ENCODE assay signal across 12 cellular contexts in the genomic region with DNA sequence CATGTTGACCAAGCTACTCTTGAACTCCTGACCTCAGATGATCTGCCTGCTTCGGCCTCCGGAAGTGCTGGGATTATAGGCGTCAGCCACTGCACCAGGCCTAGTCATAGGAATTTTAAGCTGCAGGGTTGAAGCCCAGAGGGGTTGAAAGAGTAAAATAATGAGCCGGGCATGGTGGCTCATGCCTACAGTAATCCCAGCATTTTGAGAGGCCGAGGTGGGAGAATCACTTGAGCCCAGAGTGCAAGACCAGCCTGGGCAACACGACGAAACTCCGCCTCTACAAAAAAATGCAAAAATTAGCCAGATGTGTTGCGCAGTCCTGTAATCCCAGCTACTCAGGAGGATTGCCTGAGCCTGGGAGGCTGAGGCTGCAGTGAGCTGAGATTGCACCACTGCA.
A peak's percentile ranks its signal among the peaks of the same experiment; 100 is the strongest.
DNase-seq lines count a peak whose midpoint lies in the region; TF ChIP-seq lines count a peak whose summit lies in the region.
"Had no signal": no experiment of that assay in that cellular context is flagged by ENCODE, and none has a peak within 500 bp of the region (broad histone marks: within the 10 kb centered on the region; RNA-seq: fewer than 3 reads in every experiment).

No MANE protein-coding gene starts in this region.

- no peaks in the 10 kb centered on the region for H3K79me2 ChIP-seq in smooth muscle cell (ENCODE audit: low read depth)

- intact Hi-C loops in head of caudate nucleus (cut with DNase I), result no loop called here

- TF ChIP-seq CTCF in fibroblast of villous mesenchyme (IDR thresholded peaks at IDR 0.05; ENCODE audit: insufficient read depth, low read depth, low read length), result no peak
- TF ChIP-seq CTCF in retinal pigment epithelial cell (conservative IDR thresholded peaks at IDR 0.05; ENCODE audit: low read depth, low read length), result no peak
- no peak for TF ChIP-seq CTCF in smooth muscle cell (IDR thresholded peaks at IDR 0.05; ENCODE audit: borderline replicate concordance, insufficient read depth, poor library complexity, severe bottlenecking)

- H3K27ac ChIP-seq in smooth muscle cell (ENCODE audit: low read depth), result no peak overlapping the region
- H3K27ac ChIP-seq: BLaER1 treated with 17β-estradiol and CSF1 and Interleukin-3, amounts not matched to agents 10 nM and 100 nM had no signal

- no peak overlapping the region for H3K4me3 ChIP-seq in fibroblast of villous mesenchyme (ENCODE audit: low read depth, low read length)
- no peak overlapping the region for H3K4me3 ChIP-seq in retinal pigment epithelial cell (ENCODE audit: low read length)
- H3K4me3 ChIP-seq in smooth muscle cell, result no peak overlapping the region
- H3K4me3 ChIP-seq: BLaER1 treated with 17β-estradiol and CSF1 and Interleukin-3, amounts not matched to agents 10 nM and 100 nM; GM12878; HAP-1 had no signal

- no peaks in the 10 kb centered on the region for H3K4me1 ChIP-seq in smooth muscle cell (ENCODE audit: low read depth)
- H3K4me1 ChIP-seq: HAP-1 had no signal

- H3K9ac ChIP-seq in smooth muscle cell (ENCODE audit: low read depth), result no peak overlapping the region
- H3K9ac ChIP-seq: BLaER1 treated with 17β-estradiol and CSF1 and Interleukin-3, amounts not matched to agents 10 nM and 100 nM had no signal

- WGBS in smooth muscle cell (ENCODE audit: low lambda C conversion rate), result 71% methylated on average over 9 of the region's 9 CpGs

- H3K4me2 ChIP-seq in smooth muscle cell, result no peak overlapping the region
- H3K4me2 ChIP-seq: BLaER1 treated with 17β-estradiol and CSF1 and Interleukin-3, amounts not matched to agents 10 nM and 100 nM had no signal

- no peaks in the 10 kb centered on the region for H3K27me3 ChIP-seq in smooth muscle cell (ENCODE audit: low read depth)
- H3K27me3 ChIP-seq: BLaER1 treated with 17β-estradiol and CSF1 and Interleukin-3, amounts not matched to agents 10 nM and 100 nM had no signal

- H3K36me3 ChIP-seq in smooth muscle cell (ENCODE audit: low read depth), result no peaks in the 10 kb centered on the region
- H3K36me3 ChIP-seq: BLaER1 treated with 17β-estradiol and CSF1 and Interleukin-3, amounts not matched to agents 10 nM and 100 nM; HAP-1 had no signal

- no peaks in the 10 kb centered on the region for H3K9me3 ChIP-seq in smooth muscle cell (replicated peaks; ENCODE audit: low read depth)
- H3K9me3 ChIP-seq: HAP-1 had no signal

- H3F3A ChIP-seq in smooth muscle cell (ENCODE audit: low read depth), result no peaks in the 10 kb centered on the region

- no peak overlapping the region for H2AFZ ChIP-seq in smooth muscle cell (ENCODE audit: low read depth)

- DNase-seq in ELF-1 (ENCODE audit: low read depth, low spot score), result peak; percentile 53
- peak; percentile 32 for DNase-seq in HT1080 (ENCODE audit: low read depth)
- peak; percentile 6 for DNase-seq in fibroblast of villous mesenchyme (ENCODE audit: low read depth)
- DNase-seq in retinal pigment epithelial cell (ENCODE audit: low read depth), result peak; percentile 6
- no peak for DNase-seq in smooth muscle cell (lab: John Stamatoyannopoulos, UW; ENCODE audit: unreplicated experiment)
- no peak for DNase-seq in head of caudate nucleus
- DNase-seq: Calu3; CD8-positive, alpha-beta T cell; DMS79 treated with DMSO at 0.1 percent for 48 hours had no signal

- no peaks in the 10 kb centered on the region for H4K20me1 ChIP-seq in smooth muscle cell (ENCODE audit: low read depth)
- H4K20me1 ChIP-seq: BLaER1 treated with 17β-estradiol and CSF1 and Interleukin-3, amounts not matched to agents 10 nM and 100 nM had no signal

Comparison
In these comparisons a context has a peak if more than half of its experiments do, and no peak if none do; other contexts are left out.
1. DNase-seq: peak in ELF-1 (single experiment), HT1080 (single experiment), fibroblast of villous mesenchyme (single experiment) and retinal pigment epithelial cell (single experiment); none in smooth muscle cell (single experiment) and head of caudate nucleus (0 of 42).